In the genomic region with DNA sequence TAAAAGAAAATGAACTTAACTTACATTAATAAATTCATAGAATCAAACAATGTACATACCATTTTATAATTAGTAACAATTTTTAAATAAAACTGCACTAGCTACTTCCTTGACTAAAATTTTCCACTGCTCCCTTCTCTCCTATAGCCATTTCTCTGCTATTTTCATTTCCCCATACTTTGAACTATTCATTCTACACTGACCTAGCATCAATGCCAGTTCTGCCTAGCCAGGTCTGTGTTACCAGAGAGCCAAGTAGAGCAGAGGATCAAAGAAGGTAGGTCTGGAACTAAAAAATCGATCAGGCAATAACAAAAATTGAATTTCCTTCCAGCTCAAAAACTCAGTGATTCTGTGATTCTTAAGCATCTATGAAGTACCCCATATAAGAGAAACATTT, we compare ENCODE assay signal across 17 cellular contexts.
DNase-seq lines count a peak whose midpoint lies in the region; ATAC-seq and FAIRE-seq lines count a peak whose summit lies in the region.
"Had no signal": no experiment of that assay in that cellular context is flagged by ENCODE, and none has a peak within 500 bp of the region (broad histone marks: within the 10 kb centered on the region; RNA-seq: fewer than 3 reads in every experiment).

No MANE protein-coding gene starts in this region.

- intact Hi-C loops in activated naive CD4-positive, alpha-beta T cell treated with anti-CD3 and anti-CD28 coated beads for 36 hours (cut with micrococcal nuclease), result no loop called here

- peaks cover 23% of the 10 kb centered on the region for H3K4me1 Mint-ChIP-seq in activated naive CD4-positive, alpha-beta T cell treated with anti-CD3 and anti-CD28 coated beads for 36 hours (ENCODE audit: low read depth)
- peaks cover 25% of the 10 kb centered on the region for H3K4me1 Mint-ChIP-seq in activated naive CD8-positive, alpha-beta T cell treated with anti-CD3 and anti-CD28 coated beads for 36 hours
- H3K4me1 Mint-ChIP-seq in memory B cell, result no peaks in the 10 kb centered on the region
- no peaks in the 10 kb centered on the region for H3K4me1 Mint-ChIP-seq in stimulated activated effector memory CD8-positive, alpha-beta T cell treated with anti-CD3 and anti-CD28 coated beads, Interleukin-12 subunit alpha, Interleukin-12 subunit beta, amount 100 ng/mL, for 72 hours

- H3K27me3 Mint-ChIP-seq in activated naive CD4-positive, alpha-beta T cell treated with anti-CD3 and anti-CD28 coated beads for 36 hours (ENCODE audit: low read depth), result no peaks in the 10 kb centered on the region
- no peaks in the 10 kb centered on the region for H3K27me3 Mint-ChIP-seq in activated naive CD8-positive, alpha-beta T cell treated with anti-CD3 and anti-CD28 coated beads for 36 hours
- H3K27me3 Mint-ChIP-seq in memory B cell, result no peaks in the 10 kb centered on the region
- H3K27me3 Mint-ChIP-seq: CD4-positive, alpha-beta memory T cell; IgD-negative memory B cell had no signal

- no peak for ATAC-seq in memory B cell (ENCODE audit: low read depth)
- no peak for ATAC-seq in stimulated activated effector memory CD8-positive, alpha-beta T cell treated with anti-CD3 and anti-CD28 coated beads, Interleukin-12 subunit alpha, Interleukin-12 subunit beta, amount 100 ng/mL, for 72 hours
- ATAC-seq in HG02759 (IDR thresholded peaks at IDR 0.05; ENCODE audit: unreplicated experiment), result no peak
- ATAC-seq: HCT116 had no signal

- CTCF ChIA-PET in activated naive CD4-positive, alpha-beta T cell treated with anti-CD3 and anti-CD28 coated beads for 36 hours (lab: Charles Lee), result interaction anchor here (0.5 to 0.8 kb wide), 3 partner anchors 16 to 1521 kb away, joined by 4 read pairs; no protein-coding TSS in a partner anchor

- no peak for DNase-seq in activated naive CD4-positive, alpha-beta T cell treated with anti-CD3 and anti-CD28 coated beads for 36 hours
- no peak for DNase-seq in activated naive CD4-positive, alpha-beta T cell treated with anti-CD3 and anti-CD28 coated beads, Interleukin-2, amount 50 U/mL, for 16 hours
- DNase-seq in GM18507 (ENCODE audit: extremely low spot score, insufficient read length, low read depth) (no peak), memory B cell (ENCODE audit: low spot score in 2 of 2) (no peak)
- DNase-seq in activated naive CD8-positive, alpha-beta T cell treated with anti-CD3 and anti-CD28 coated beads for 36 hours, result no peak
- no peak for DNase-seq in stimulated activated CD4-positive, alpha-beta T cell treated with anti-CD3 and anti-CD28 coated beads, Interleukin-2, amount 100 ng/mL, for 24 hours
- no peak for DNase-seq in stimulated activated effector memory CD8-positive, alpha-beta T cell treated with anti-CD3 and anti-CD28 coated beads, Interleukin-12 subunit alpha, Interleukin-12 subunit beta, amount 100 ng/mL, for 72 hours (ENCODE audit: low spot score in 2 of 2)
- DNase-seq: BE2C; CD4-positive, alpha-beta memory T cell; DMS153; DND-41; GF-D8 had no signal

- H3K9me3 Mint-ChIP-seq in activated naive CD4-positive, alpha-beta T cell treated with anti-CD3 and anti-CD28 coated beads for 36 hours, result no peaks in the 10 kb centered on the region
- H3K9me3 Mint-ChIP-seq in activated naive CD8-positive, alpha-beta T cell treated with anti-CD3 and anti-CD28 coated beads for 36 hours, result peaks cover 4% of the 10 kb centered on the region
- peaks cover 6% of the 10 kb centered on the region for H3K9me3 Mint-ChIP-seq in memory B cell
- H3K9me3 Mint-ChIP-seq in stimulated activated effector memory CD8-positive, alpha-beta T cell treated with anti-CD3 and anti-CD28 coated beads, Interleukin-12 subunit alpha, Interleukin-12 subunit beta, amount 100 ng/mL, for 72 hours, result no peaks in the 10 kb centered on the region

- H3K4me3 Mint-ChIP-seq in activated naive CD4-positive, alpha-beta T cell treated with anti-CD3 and anti-CD28 coated beads for 36 hours, result no peak overlapping the region
- no peak overlapping the region for H3K4me3 Mint-ChIP-seq in activated naive CD8-positive, alpha-beta T cell treated with anti-CD3 and anti-CD28 coated beads for 36 hours
- H3K4me3 Mint-ChIP-seq in memory B cell, result no peak overlapping the region
- no peak overlapping the region for H3K4me3 Mint-ChIP-seq in stimulated activated effector memory CD8-positive, alpha-beta T cell treated with anti-CD3 and anti-CD28 coated beads, Interleukin-12 subunit alpha, Interleukin-12 subunit beta, amount 100 ng/mL, for 72 hours
- H3K4me3 Mint-ChIP-seq: CD4-positive, alpha-beta memory T cell; IgD-negative memory B cell had no signal

- peaks cover 30% of the 10 kb centered on the region for H3K36me3 Mint-ChIP-seq in activated naive CD4-positive, alpha-beta T cell treated with anti-CD3 and anti-CD28 coated beads for 36 hours (ENCODE audit: low read depth)
- H3K36me3 Mint-ChIP-seq in activated naive CD8-positive, alpha-beta T cell treated with anti-CD3 and anti-CD28 coated beads for 36 hours, result peaks cover 34% of the 10 kb centered on the region
- H3K36me3 Mint-ChIP-seq in memory B cell, result peaks cover 35% of the 10 kb centered on the region
- peaks cover 66% of the 10 kb centered on the region for H3K36me3 Mint-ChIP-seq in stimulated activated effector memory CD8-positive, alpha-beta T cell treated with anti-CD3 and anti-CD28 coated beads, Interleukin-12 subunit alpha, Interleukin-12 subunit beta, amount 100 ng/mL, for 72 hours

- peak; percentile 15 for FAIRE-seq in GM18507 (lab: Jason Lieb, UNC)
- FAIRE-seq: A204.1, D721Med had no signal

- peak overlapping the region; percentile 71 for H3K27ac Mint-ChIP-seq in activated naive CD4-positive, alpha-beta T cell treated with anti-CD3 and anti-CD28 coated beads for 36 hours
- peak overlapping the region; percentile 49 for H3K27ac Mint-ChIP-seq in activated naive CD8-positive, alpha-beta T cell treated with anti-CD3 and anti-CD28 coated beads for 36 hours
- H3K27ac Mint-ChIP-seq in memory B cell, result peak overlapping the region; percentile 69
- no peak overlapping the region for H3K27ac Mint-ChIP-seq in stimulated activated effector memory CD8-positive, alpha-beta T cell treated with anti-CD3 and anti-CD28 coated beads, Interleukin-12 subunit alpha, Interleukin-12 subunit beta, amount 100 ng/mL, for 72 hours
